8 cellular contexts compared by ENCODE assay signal in genomic region chr1:119674835-119675289, GRCh38. TPM values are rescaled to one million over a fixed set of nuclear protein-coding genes. Genes with fewer than 3 reads are reported as not detected.
A peak's percentile ranks its signal among the peaks of the same experiment; 100 is the strongest.
DNase-seq lines count a peak whose midpoint lies in the region; ATAC-seq lines count a peak whose summit lies in the region.

No MANE protein-coding gene starts in this region.

- H3K36me3 Mint-ChIP-seq in immature natural killer cell = no peaks in the 10 kb centered on the region

- DNase-seq in NCI-H2081 (lab: John Stamatoyannopoulos, UW) (peak; percentile 61 to 64), NCI-H2081 treated with DMSO at 0.1 percent for 48 hours (lab: John Stamatoyannopoulos, UW) (no peak), NCI-H1048 (lab: John Stamatoyannopoulos, UW) (peak; percentile 62), adipocyte (ENCODE audit: low read depth) (peak; percentile 91), immature natural killer cell (peak in 2 of 3 donors; percentile 9 to 13)
- peak in 2 of 3 experiments; percentile 21 for DNase-seq in stimulated activated CD4-positive, alpha-beta T cell treated with anti-CD3 and anti-CD28 coated beads, TNF-alpha, amount 100 ng/mL, for 24 hours (ENCODE audit: low read depth in 3 of 3)

- H3K4me3 ChIP-seq in adipocyte (ENCODE audit: low read length) = peak overlapping the region; percentile 78

- H3K9me3 ChIP-seq in adipocyte (ENCODE audit: control insufficient read depth, low read length) = no peaks in the 10 kb centered on the region

- H3K27ac Mint-ChIP-seq in immature natural killer cell = no peak overlapping the region

- H3K36me3 ChIP-seq in adipocyte (ENCODE audit: control insufficient read depth, insufficient read depth, low read length, severe bottlenecking) = no peaks in the 10 kb centered on the region

- H3K4me3 Mint-ChIP-seq in immature natural killer cell = peak overlapping the region in 2 of 5 donors; percentile 65 to 68

- peaks cover 40% of the 10 kb centered on the region for H3K4me1 ChIP-seq in adipocyte (ENCODE audit: control insufficient read depth, insufficient read depth, low read length)

- no peaks in the 10 kb centered on the region for H3K27me3 ChIP-seq in adipocyte (replicated peaks; ENCODE audit: control insufficient read depth, insufficient read depth, low read length)

- peak overlapping the region; percentile 71 for H3K9ac ChIP-seq in adipocyte (ENCODE audit: low read length)

- no peak for ATAC-seq in HG03571 (IDR thresholded peaks at IDR 0.05; ENCODE audit: unreplicated experiment)
- no peak for ATAC-seq in GM18517 (IDR thresholded peaks at IDR 0.05; ENCODE audit: unreplicated experiment)

- H3K9me3 Mint-ChIP-seq in immature natural killer cell = peaks cover 0 to 2% (median 0%) of the 10 kb centered on the region in 6 donors

- peaks cover 5 to 11% of the 10 kb centered on the region in 2 donors for H3K4me1 Mint-ChIP-seq in immature natural killer cell

- peaks cover 4 to 6% (median 6%) of the 10 kb centered on the region in 3 donors for H3K27me3 Mint-ChIP-seq in immature natural killer cell (ENCODE audit: low read depth in 3 of 3)

RNA-seq across cellular contexts. Expression of gene ZNF697, which starts 26.8 kb away (rescaled TPM):
- not detected for polyA plus RNA-seq in immature natural killer cell

RNA-seq across cellular contexts. Expression of gene PHGDH, which starts 36.9 kb away (rescaled TPM):
- polyA plus RNA-seq in immature natural killer cell = 1 to 10 TPM in 2 of 3 donors, not detected in 1; 2.6 to 3.8 TPM
